21 cellular contexts compared by ENCODE assay signal in genomic region chr11:133991101-133991500, GRCh38. TPM values are rescaled to one million over a fixed set of nuclear protein-coding genes. Genes with fewer than 3 reads are reported as not detected.
"Had no signal": no experiment of that assay in that cellular context is flagged by ENCODE, and none has a peak within 500 bp of the region (broad histone marks: within the 10 kb centered on the region; RNA-seq: fewer than 3 reads in every experiment).

No MANE protein-coding gene starts in this region.

- H3K27ac Mint-ChIP-seq: activated CD4-positive, alpha-beta T cell treated with anti-CD3 and anti-CD28 coated beads, Interleukin-2, amount 10 ng/mL, durations not matched to agents 24 days and 14 days; activated T-helper 1 cell treated with anti-CD3 and anti-CD28 coated beads, Interleukin-12 subunit alpha, Interleukin-12 subunit beta, Interleukin-2, Interleukin-4 antibody, amounts not matched to agents 30 ng/mL and 10 ng/mL and 1 ng/mL, durations not matched to agents 14 hours and 24 hours and 36 hours; natural killer cell treated with Interleukin-12 subunit alpha and Interleukin-12 subunit beta and Interleukin-15 and Interleukin-18, amount 100 ng/mL, for 72 hours; stimulated activated naive B cell treated with anti-CD40 and anti-IgM and Interleukin-4, amounts not matched to agents 10 μg/mL and 1 μg/mL and 100 μg/mL, for 72 hours; T-helper 2 cell treated with Interferon-gamma antibody and Interleukin-4, amounts not matched to agents 5 μg/mL and 100 μg/mL, for 36 hours had no signal

- ATAC-seq: body of pancreas; left lung; right cardiac atrium; stimulated activated naive B cell treated with anti-CD40 and anti-IgM and Interleukin-4, amounts not matched to agents 10 μg/mL and 1 μg/mL and 100 μg/mL, for 72 hours had no signal

- H3K36me3 Mint-ChIP-seq: natural killer cell treated with Interleukin-12 subunit alpha and Interleukin-12 subunit beta and Interleukin-15 and Interleukin-18, amount 100 ng/mL, for 72 hours; stimulated activated naive B cell treated with anti-CD40 and anti-IgM and Interleukin-4, amounts not matched to agents 10 μg/mL and 1 μg/mL and 100 μg/mL, for 72 hours had no signal

- H3K9me3 Mint-ChIP-seq: activated CD4-positive, alpha-beta T cell treated with anti-CD3 and anti-CD28 coated beads, Interleukin-2, amount 10 ng/mL, durations not matched to agents 24 days and 14 days; activated T-helper 1 cell treated with anti-CD3 and anti-CD28 coated beads, Interleukin-12 subunit alpha, Interleukin-12 subunit beta, Interleukin-2, Interleukin-4 antibody, amounts not matched to agents 30 ng/mL and 10 ng/mL and 1 ng/mL, durations not matched to agents 14 hours and 24 hours and 36 hours; natural killer cell treated with Interleukin-12 subunit alpha and Interleukin-12 subunit beta and Interleukin-15 and Interleukin-18, amount 100 ng/mL, for 72 hours; T-helper 2 cell treated with Interferon-gamma antibody and Interleukin-4, amounts not matched to agents 5 μg/mL and 100 μg/mL, for 36 hours had no signal

- H3K4me1 Mint-ChIP-seq: stimulated activated naive B cell treated with anti-CD40 and anti-IgM and Interleukin-4, amounts not matched to agents 10 μg/mL and 1 μg/mL and 100 μg/mL, for 72 hours had no signal

- H3K4me3 Mint-ChIP-seq: activated CD4-positive, alpha-beta T cell treated with anti-CD3 and anti-CD28 coated beads, Interleukin-2, amount 10 ng/mL, durations not matched to agents 24 days and 14 days; activated T-helper 1 cell treated with anti-CD3 and anti-CD28 coated beads, Interleukin-12 subunit alpha, Interleukin-12 subunit beta, Interleukin-2, Interleukin-4 antibody, amounts not matched to agents 30 ng/mL and 10 ng/mL and 1 ng/mL, durations not matched to agents 14 hours and 24 hours and 36 hours; natural killer cell treated with Interleukin-12 subunit alpha and Interleukin-12 subunit beta and Interleukin-15 and Interleukin-18, amount 100 ng/mL, for 72 hours; stimulated activated naive B cell treated with anti-CD40 and anti-IgM and Interleukin-4, amounts not matched to agents 10 μg/mL and 1 μg/mL and 100 μg/mL, for 72 hours; T-helper 2 cell treated with Interferon-gamma antibody and Interleukin-4, amounts not matched to agents 5 μg/mL and 100 μg/mL, for 36 hours had no signal

- DNase-seq: activated CD4-positive, alpha-beta T cell treated with anti-CD3 and anti-CD28 coated beads, Interleukin-2, amount 10 ng/mL, durations not matched to agents 24 days and 14 days; activated CD8-positive, alpha-beta memory T cell treated with anti-CD3 and anti-CD28 coated beads, Interleukin-2, amount 50 U/mL, for 4 hours; activated gamma-delta T cell; activated naive CD4-positive, alpha-beta T cell treated with anti-CD3 and anti-CD28 coated beads, Interleukin-2, amount 50 U/mL, for 16 hours; activated T-cell treated with anti-CD3 and anti-CD28 coated beads, Interleukin-2, amount 50 U/mL, for 1 hour; adrenal gland; body of pancreas; colonic mucosa; effector CD8-positive, alpha-beta T cell; esophagus squamous epithelium; mesendoderm; right cardiac atrium; stimulated activated CD4-positive, alpha-beta T cell treated with anti-CD3 and anti-CD28 coated beads, Interleukin-15, amount 100 ng/mL, for 24 hours; stimulated activated CD4-positive, alpha-beta T cell treated with anti-CD3 and anti-CD28 coated beads, Interleukin-2, amount 100 ng/mL, for 24 hours; stimulated activated naive B cell treated with anti-CD40 and anti-IgM and Interleukin-4, amounts not matched to agents 10 μg/mL and 1 μg/mL and 100 μg/mL, for 72 hours; T-helper 1 cell had no signal

RNA-seq across cellular contexts. Expression of gene IGSF9B, which starts 34.3 kb away (rescaled TPM):
- total RNA-seq: dermis microvascular lymphatic vessel endothelial cell had no signal
